In genomic region chr7:86963599-86964230, GRCh38 we compare ENCODE assay signal across 10 cellular contexts.
DNase-seq lines count a peak whose midpoint lies in the region; ATAC-seq, FAIRE-seq and TF ChIP-seq lines count a peak whose summit lies in the region.
"Had no signal": no experiment of that assay in that cellular context is flagged by ENCODE, and none has a peak within 500 bp of the region (broad histone marks: within the 10 kb centered on the region; RNA-seq: fewer than 3 reads in every experiment).

No MANE protein-coding gene starts in this region.

- TF ChIP-seq POLR2A in tibial nerve (IDR thresholded peaks at IDR 0.05), result no peak

- DNase-seq in AG10803 (ENCODE audit: low read depth) (peak; percentile 68), SW480 (ENCODE audit: low spot score) (peak; percentile 37), frontal cortex (ENCODE audit: low spot score in 2 of 2) (no peak), NCI-H187 treated with DMSO at 0.1 percent for 48 hours (lab: John Stamatoyannopoulos, UW) (no peak), tibial nerve (ENCODE audit: low spot score in 2 of 2) (no peak)
- DNase-seq in activated CD4-positive, alpha-beta T cell treated with anti-CD3 and anti-CD28 coated beads, Interleukin-2, amount 50 U/mL, for 4 hours, result no peak
- DNase-seq: NCI-H748 treated with DMSO at 0.1 percent for 48 hours had no signal

- no peaks in the 10 kb centered on the region for H3K36me3 ChIP-seq in tibial nerve
- H3K36me3 ChIP-seq: BLaER1 treated with 17β-estradiol and CSF1 and Interleukin-3, amounts not matched to agents 10 nM and 100 nM had no signal

- TF ChIP-seq CTCF in AG10803 (conservative IDR thresholded peaks at IDR 0.05; ENCODE audit: low read length), result no peak
- TF ChIP-seq CTCF in tibial nerve (IDR thresholded peaks at IDR 0.05), result no peak

- H3K27ac ChIP-seq in tibial nerve, result no peak overlapping the region
- H3K27ac ChIP-seq: BLaER1 treated with 17β-estradiol and CSF1 and Interleukin-3, amounts not matched to agents 10 nM and 100 nM had no signal

- no peak for FAIRE-seq in frontal cortex (lab: Jason Lieb, UNC)

- no peaks in the 10 kb centered on the region for H3K9me3 ChIP-seq in tibial nerve

- no peak overlapping the region for H3K4me3 ChIP-seq in AG10803 (ENCODE audit: low read length)
- no peak overlapping the region for H3K4me3 ChIP-seq in tibial nerve
- H3K4me3 ChIP-seq: BLaER1 treated with 17β-estradiol and CSF1 and Interleukin-3, amounts not matched to agents 10 nM and 100 nM had no signal

- no peaks in the 10 kb centered on the region for H3K4me1 ChIP-seq in tibial nerve
- H3K4me1 ChIP-seq: BLaER1 treated with 17β-estradiol and CSF1 and Interleukin-3, amounts not matched to agents 10 nM and 100 nM had no signal

- ATAC-seq in GM19025 (IDR thresholded peaks at IDR 0.05; ENCODE audit: low read depth, unreplicated experiment) (peak; percentile 63), HG02938 (IDR thresholded peaks at IDR 0.05; ENCODE audit: unreplicated experiment) (peak; percentile 85)

- no peak for TF ChIP-seq EP300 in tibial nerve (IDR thresholded peaks at IDR 0.05)

- no peaks in the 10 kb centered on the region for H3K27me3 ChIP-seq in tibial nerve
- H3K27me3 ChIP-seq: BLaER1 treated with 17β-estradiol and CSF1 and Interleukin-3, amounts not matched to agents 10 nM and 100 nM had no signal

- WGBS in tibial nerve, 2 donors, result 48 to 52% methylated on average over 2 of the region's 2 CpGs

Comparison
In these comparisons a context has a peak if more than half of its experiments do, and no peak if none do; other contexts are left out.
1. DNase-seq: peak in AG10803 (single experiment) and SW480 (single experiment); none in frontal cortex (0 of 2), NCI-H187 treated with DMSO at 0.1 percent for 48 hours (single experiment), activated CD4-positive, alpha-beta T cell treated with anti-CD3 and anti-CD28 coated beads, Interleukin-2, amount 50 U/mL, for 4 hours (0 of 2) and tibial nerve (0 of 2).